Comparison of ENCODE assay signal across 12 cellular contexts in genomic region chr12:4223273-4223855, GRCh38.
"Had no signal": no experiment of that assay in that cellular context is flagged by ENCODE, and none has a peak within 500 bp of the region (broad histone marks: within the 10 kb centered on the region; RNA-seq: fewer than 3 reads in every experiment).

No MANE protein-coding gene starts in this region.

- H3K36me3 ChIP-seq: breast epithelium, left ventricle myocardium inferior, ovary had no signal

- H3K27ac ChIP-seq: breast epithelium, foreskin keratinocyte, left ventricle myocardium inferior, ovary, tibial artery had no signal

- H3K4me3 Mint-ChIP-seq: activated naive CD8-positive, alpha-beta T cell treated with anti-CD3 and anti-CD28 coated beads, Interleukin-2, amount 10 ng/mL, durations not matched to agents 7 days and 5 days; activated T-cell treated with anti-CD3 and anti-CD28 coated beads, Interleukin-2, amount 50 U/mL, for 4 hours; T-helper 1 cell treated with Interleukin-12 subunit alpha and Interleukin-12 subunit beta and Interleukin-4 antibody, amounts not matched to agents 30 μg/mL and 1 μg/mL, for 36 hours had no signal

- DNase-seq: activated CD4-positive, alpha-beta T cell treated with anti-CD3 and anti-CD28 coated beads, Interleukin-2, amount 50 U/mL, for 1 hour; activated effector memory CD4-positive, alpha-beta T cell treated with anti-CD3 and anti-CD28 coated beads, Interleukin-2, amount 50 U/mL, for 16 hours; activated naive CD8-positive, alpha-beta T cell treated with anti-CD3 and anti-CD28 coated beads, Interleukin-2, amount 10 ng/mL, durations not matched to agents 7 days and 5 days; activated T-cell treated with anti-CD3 and anti-CD28 coated beads, Interleukin-2, amount 50 U/mL, for 4 hours; anterior cingulate cortex; foreskin keratinocyte; left ventricle myocardium inferior; mesenchymal stem cell; ovary; tibial artery had no signal

- H3K27ac Mint-ChIP-seq: activated naive CD8-positive, alpha-beta T cell treated with anti-CD3 and anti-CD28 coated beads, Interleukin-2, amount 10 ng/mL, durations not matched to agents 7 days and 5 days; T-helper 1 cell treated with Interleukin-12 subunit alpha and Interleukin-12 subunit beta and Interleukin-4 antibody, amounts not matched to agents 30 μg/mL and 1 μg/mL, for 36 hours had no signal

- H3K9me3 Mint-ChIP-seq: activated T-cell treated with anti-CD3 and anti-CD28 coated beads, Interleukin-2, amount 50 U/mL, for 4 hours; T-helper 1 cell treated with Interleukin-12 subunit alpha and Interleukin-12 subunit beta and Interleukin-4 antibody, amounts not matched to agents 30 μg/mL and 1 μg/mL, for 36 hours had no signal

- H3K4me3 ChIP-seq: breast epithelium, left ventricle myocardium inferior, ovary, tibial artery had no signal

- H3K9me3 ChIP-seq: breast epithelium, ovary, tibial artery had no signal

- H3K4me1 ChIP-seq: breast epithelium, foreskin keratinocyte, left ventricle myocardium inferior, tibial artery had no signal

- ATAC-seq: activated T-cell treated with anti-CD3 and anti-CD28 coated beads, Interleukin-2, amount 50 U/mL, for 4 hours; foreskin keratinocyte had no signal

- H3K27me3 ChIP-seq: ovary had no signal
